12 cellular contexts compared by ENCODE assay signal in the genomic region with DNA sequence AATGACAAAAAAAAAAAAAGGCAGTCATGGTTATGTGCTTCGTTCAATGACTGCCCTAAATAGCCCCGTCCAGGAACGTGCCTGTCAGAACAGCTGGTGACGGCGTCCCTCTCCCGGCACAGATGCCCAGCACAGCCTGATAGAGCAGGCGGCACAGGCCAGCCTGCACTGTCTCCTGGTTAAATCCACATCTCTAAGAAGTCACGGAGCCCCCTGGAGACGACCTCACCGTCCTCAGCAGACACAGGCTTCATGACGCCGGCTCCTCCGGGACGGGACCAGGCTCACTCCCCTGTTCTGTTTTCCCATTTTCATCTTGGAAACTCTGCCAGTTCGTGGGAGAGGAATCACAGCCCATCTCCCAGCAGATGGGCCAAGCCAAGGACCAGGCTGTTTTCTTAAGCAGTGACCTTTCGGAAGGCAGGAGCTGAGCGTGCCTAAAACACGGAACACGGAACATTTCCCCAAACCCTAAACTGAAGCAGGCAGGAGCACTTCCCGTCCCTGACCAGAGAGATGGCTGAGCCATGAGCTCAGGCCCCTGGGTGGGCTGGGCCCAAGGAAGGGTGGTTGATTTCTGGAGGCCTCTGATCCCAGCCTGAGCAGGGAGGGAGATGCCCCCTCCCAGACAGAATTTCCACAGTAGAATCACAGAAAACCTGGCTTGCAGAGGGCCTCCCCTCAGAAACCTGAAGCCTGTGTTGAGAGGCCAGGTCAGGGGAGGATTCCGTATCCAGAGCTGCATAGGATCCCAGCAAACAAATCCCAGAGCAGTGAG. TPM values are rescaled to one million over a fixed set of nuclear protein-coding genes. Genes with fewer than 3 reads are reported as not detected.
DNase-seq lines count a peak whose midpoint lies in the region; ATAC-seq, FAIRE-seq and TF ChIP-seq lines count a peak whose summit lies in the region.
"Had no signal": no experiment of that assay in that cellular context is flagged by ENCODE, and none has a peak within 500 bp of the region (broad histone marks: within the 10 kb centered on the region; RNA-seq: fewer than 3 reads in every experiment).

No MANE protein-coding gene starts in this region.

- TF ChIP-seq CTCF in hepatocyte (IDR thresholded peaks at IDR 0.05; ENCODE audit: poor library complexity): no peak
- no peak for TF ChIP-seq CTCF in pancreas (IDR thresholded peaks at IDR 0.05)

- H3K9me2 ChIP-seq in hepatocyte (replicated peaks; ENCODE audit: insufficient read depth): no peaks in the 10 kb centered on the region

- no peak for FAIRE-seq in pancreas (lab: Jason Lieb, UNC)
- no peak for FAIRE-seq in GM12892 (lab: Jason Lieb, UNC)

- H3K4me1 ChIP-seq in hepatocyte (ENCODE audit: insufficient read depth) (peaks cover 59% of the 10 kb centered on the region), pancreas (peaks cover 5 to 15% (median 13%) of the 10 kb centered on the region in 3 donors), urinary bladder (ENCODE audit: insufficient read depth) (no peaks in the 10 kb centered on the region)

- no peak overlapping the region for H2AFZ ChIP-seq in hepatocyte

- H3K27ac ChIP-seq in hepatocyte (peak overlapping the region; percentile 87), pancreas (peak overlapping the region in 3 of 4 donors; percentile 22 to 74 (median 72)), urinary bladder (ENCODE audit: low read depth) (peak overlapping the region; percentile 34)

- intact Hi-C loops in pancreas (cut with DNase I): no loop called here

- H3K79me2 ChIP-seq in hepatocyte: no peaks in the 10 kb centered on the region

- peak in 1 of 4 donors; percentile 19 for ATAC-seq in pancreas
- ATAC-seq: activated CD8-positive, alpha-beta T cell treated with anti-CD3 and anti-CD28 coated beads for 36 hours; natural killer cell had no signal

- no peak overlapping the region for H3K4me3 ChIP-seq in hepatocyte
- no peak overlapping the region for H3K4me3 ChIP-seq in pancreas
- H3K4me3 ChIP-seq in urinary bladder (ENCODE audit: low read depth, low read length): no peak overlapping the region

- 63% methylated on average over 21 of the region's 21 CpGs for WGBS in hepatocyte (ENCODE audit: low lambda C conversion rate, missing lambda C conversion rate)
- WGBS in pancreas, 2 donors: 69 to 70% methylated on average over 21 of the region's 21 CpGs
- WGBS in urinary bladder: 24% methylated on average over 21 of the region's 21 CpGs

- H3K36me3 ChIP-seq in hepatocyte (replicated peaks; ENCODE audit: insufficient read depth, low read depth): no peaks in the 10 kb centered on the region
- H3K36me3 ChIP-seq in pancreas: no peaks in the 10 kb centered on the region
- no peaks in the 10 kb centered on the region for H3K36me3 ChIP-seq in urinary bladder (ENCODE audit: insufficient read depth)

- DNase-seq in DMS53 (lab: John Stamatoyannopoulos, UW) (peak; percentile 42), DMS53 treated with DMSO at 0.1 percent for 48 hours (lab: John Stamatoyannopoulos, UW; ENCODE audit: unreplicated experiment) (no peak), hepatocyte (ENCODE audit: low spot score) (peak; percentile 46), pancreas (peak in 1 of 6 donors; percentile 49), GM12892 (ENCODE audit: insufficient read length) (no peak), G401 (ENCODE audit: low spot score) (no peak)
- DNase-seq in activated naive CD4-positive, alpha-beta T cell (lab: John Stamatoyannopoulos, UW): no peak
- DNase-seq: 8988T; activated CD8-positive, alpha-beta T cell treated with anti-CD3 and anti-CD28 coated beads for 36 hours; natural killer cell; NCI-H69 had no signal

- no peak for TF ChIP-seq POLR2A in GM12892 (IDR thresholded peaks at IDR 0.05; ENCODE audit: low read depth, low read length)

- in situ Hi-C loops in G401 (cut with HindIII; ENCODE audit: low sequenced_read_pairs): no loop called here

- H3K27me3 ChIP-seq in hepatocyte (no peaks in the 10 kb centered on the region), pancreas (no peaks in the 10 kb centered on the region)

- no peaks in the 10 kb centered on the region for H4K20me1 ChIP-seq in hepatocyte (ENCODE audit: insufficient read depth, poor library complexity, severe bottlenecking)

- H3K4me2 ChIP-seq in hepatocyte: peak overlapping the region; percentile 54

- H3K9me3 ChIP-seq in hepatocyte (ENCODE audit: low read depth): no peaks in the 10 kb centered on the region
- no peaks in the 10 kb centered on the region for H3K9me3 ChIP-seq in pancreas

RNA-seq across cellular contexts. Expression of gene ADCY5, which starts 35.9 kb away (rescaled TPM):
- total RNA-seq in hepatocyte: 3.1 and 5.3 TPM in 2 replicates
- polyA plus RNA-seq in hepatocyte: 2.1 and 4.7 TPM in 2 replicates
- 10 to 100 TPM in 4 of 6 donors, 1 to 10 TPM in 2; 6.0 to 13.4 (median 10.2) TPM for total RNA-seq in pancreas
- polyA plus RNA-seq in pancreas: 1 to 10 TPM; 9.1 TPM
- 25.1 TPM for total RNA-seq in urinary bladder
- 53.1 TPM for polyA plus RNA-seq in urinary bladder
- polyA plus RNA-seq in GM12892 (2012; ENCODE audit: missing spikeins): 0.02 TPM
- total RNA-seq in G401 (2014; rRNA removed; shearing (Covaris generic)): 0.07 and 5.5 TPM in 2 replicates
- total RNA-seq: activated CD8-positive, alpha-beta T cell treated with anti-CD3 and anti-CD28 coated beads for 36 hours; natural killer cell had no signal

Comparison
In these comparisons a context has a peak if more than half of its experiments do, and no peak if none do; other contexts are left out.
1. DNase-seq: peak in DMS53 (single experiment) and hepatocyte (single experiment); none in DMS53 treated with DMSO at 0.1 percent for 48 hours (single experiment), GM12892 (single experiment), G401 (single experiment) and activated naive CD4-positive, alpha-beta T cell (0 of 4).
2. H3K27ac ChIP-seq: peak in every context shown above with its lines; median percentile 87 in hepatocyte; 72 in pancreas; 34 in urinary bladder.